22 cellular contexts compared by ENCODE assay signal in genomic region chr18:57687970-57688369, GRCh38.
"Had no signal": no experiment of that assay in that cellular context is flagged by ENCODE, and none has a peak within 500 bp of the region (broad histone marks: within the 10 kb centered on the region; RNA-seq: fewer than 3 reads in every experiment).

No MANE protein-coding gene starts in this region.

- H3K4me1 ChIP-seq: gastrocnemius medialis, upper lobe of left lung had no signal

- H3K27me3 ChIP-seq: esophagus squamous epithelium, gastrocnemius medialis, upper lobe of left lung had no signal

- ATAC-seq: activated CD4-positive, alpha-beta T cell treated with anti-CD3 and anti-CD28 coated beads for 36 hours; activated T-cell treated with anti-CD3 and anti-CD28 coated beads, Interleukin-2, amount 50 U/mL, for 4 hours; gastrocnemius medialis; natural killer cell treated with Interleukin-12 subunit alpha and Interleukin-12 subunit beta and Interleukin-15 and Interleukin-18, amount 100 ng/mL, for 72 hours; stimulated activated memory B cell treated with anti-CD40 and anti-IgM and Interleukin-4, amounts not matched to agents 10 μg/mL and 1 μg/mL and 100 μg/mL, for 72 hours had no signal

- H3K9me3 ChIP-seq: esophagus squamous epithelium, gastrocnemius medialis, thoracic aorta, upper lobe of left lung had no signal

- DNase-seq: activated B cell treated with CpG ODN at 0.5 μM for 24 hours; activated CD4-positive, alpha-beta T cell treated with anti-CD3 and anti-CD28 coated beads for 36 hours; activated CD4-positive, alpha-beta T cell treated with anti-CD3 and anti-CD28 coated beads, Interleukin-2, amount 50 U/mL, for 4 hours; activated CD8-positive, alpha-beta memory T cell treated with anti-CD3 and anti-CD28 coated beads for 24 hours; activated CD8-positive, alpha-beta memory T cell treated with anti-CD3 and anti-CD28 coated beads, Interleukin-2, amount 50 U/mL, for 4 hours; activated naive CD4-positive, alpha-beta T cell; activated naive CD8-positive, alpha-beta T cell treated with anti-CD3 and anti-CD28 coated beads for 36 hours; activated T-cell treated with anti-CD3 and anti-CD28 coated beads, Interleukin-2, amount 50 U/mL, for 4 hours; cerebellar nuclear complex; esophagus squamous epithelium; gastrocnemius medialis; kidney; mammary epithelial cell; midbrain; stimulated activated CD4-positive, alpha-beta T cell treated with anti-CD3 and anti-CD28 coated beads, Interleukin-1b, Interleukin-23, amount 100 ng/mL, for 48 hours; T-helper 9 cell; upper lobe of left lung had no signal

- H3K4me3 ChIP-seq: coronary artery, esophagus squamous epithelium, gastrocnemius medialis, skin epidermis, thoracic aorta, upper lobe of left lung had no signal

- H3K27ac ChIP-seq: coronary artery, esophagus squamous epithelium, gastrocnemius medialis, skin epidermis, thoracic aorta, upper lobe of left lung had no signal
